ENCODE assay signal across 13 cellular contexts in the genomic region with DNA sequence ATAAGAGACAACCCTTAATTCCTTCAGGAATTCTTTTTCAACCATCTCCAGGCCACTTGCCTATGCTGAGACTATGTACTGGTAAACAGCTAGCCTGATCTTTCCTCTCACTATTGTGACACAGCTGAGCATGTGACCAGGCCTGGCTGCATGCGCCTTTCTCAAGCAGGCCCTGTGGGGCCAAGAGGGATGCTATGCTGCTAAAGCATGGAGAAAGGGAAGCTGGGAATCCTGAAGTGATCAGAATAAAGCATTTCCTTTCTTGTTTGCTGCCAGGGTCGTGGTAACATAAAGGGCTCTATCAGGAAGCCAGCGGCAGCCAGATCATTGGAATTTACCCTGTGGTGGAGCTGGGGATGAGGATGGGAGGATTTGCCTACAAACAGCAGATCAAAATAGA. TPM values are rescaled to one million over a fixed set of nuclear protein-coding genes. Genes with fewer than 3 reads are reported as not detected.
DNase-seq lines count a peak whose midpoint lies in the region; ATAC-seq, FAIRE-seq and TF ChIP-seq lines count a peak whose summit lies in the region.
"Had no signal": no experiment of that assay in that cellular context is flagged by ENCODE, and none has a peak within 500 bp of the region (broad histone marks: within the 10 kb centered on the region; RNA-seq: fewer than 3 reads in every experiment).

No MANE protein-coding gene starts in this region.

- TF ChIP-seq CTCF in breast epithelium (IDR thresholded peaks at IDR 0.05) (no peak), mammary epithelial cell (conservative IDR thresholded peaks at IDR 0.05 in 1 of 2, IDR thresholded peaks at IDR 0.05 in 1 of 2; ENCODE audit: extremely low read depth in 1 of 2, insufficient read depth in 1 of 2, low read depth in 1 of 2, low read length in 2 of 2) (no peak), right atrium auricular region (IDR thresholded peaks at IDR 0.05) (no peak), pancreas (IDR thresholded peaks at IDR 0.05) (no peak)

- H3K27ac ChIP-seq in breast epithelium (peak overlapping the region; percentile 22 to 53), mammary epithelial cell (ENCODE audit: insufficient read depth, low read depth, low read length) (no peak overlapping the region), right atrium auricular region (peak overlapping the region; percentile 42 to 64), pancreas (no peak overlapping the region), aorta (ENCODE audit: low read depth in 1 of 2, low read length in 2 of 2) (no peak overlapping the region)
- H3K27ac ChIP-seq: neutrophil had no signal

- in situ Hi-C loops in mammary epithelial cell (cut with MboI; ENCODE audit: low sequenced_read_pairs in 2 of 2): no loop called here

- no peak overlapping the region for H3K9ac ChIP-seq in mammary epithelial cell (ENCODE audit: insufficient read depth, low read length)

- intact Hi-C loops in breast epithelium (cut with DNase I; ENCODE audit: low total_unique reads) (no loop called here), mammary epithelial cell (cut with micrococcal nuclease) (no loop called here), pancreas (cut with DNase I) (no loop called here), aorta (cut with DNase I) (no loop called here)

- H3K36me3 ChIP-seq in breast epithelium: no peaks in the 10 kb centered on the region
- H3K36me3 ChIP-seq in mammary epithelial cell (ENCODE audit: insufficient read depth, low read length): no peaks in the 10 kb centered on the region
- no peaks in the 10 kb centered on the region for H3K36me3 ChIP-seq in right atrium auricular region
- no peaks in the 10 kb centered on the region for H3K36me3 ChIP-seq in pancreas
- H3K36me3 ChIP-seq in aorta (ENCODE audit: control insufficient read depth in 1 of 2, insufficient read depth in 2 of 2, low read length in 1 of 2): no peaks in the 10 kb centered on the region
- H3K36me3 ChIP-seq: neutrophil had no signal

- 37% methylated on average over 3 of the region's 3 CpGs for WGBS in mammary epithelial cell (ENCODE audit: low coverage, missing lambda C conversion rate)
- WGBS in pancreas, 2 donors: 58 to 67% methylated on average over 3 of the region's 3 CpGs
- WGBS in aorta, 2 donors: 51 to 70% methylated on average over 3 of the region's 3 CpGs

- CTCF ChIA-PET in mammary epithelial cell (lab: Charles Lee; ENCODE audit: low non-redundant PET): no interaction called here

- H3K79me2 ChIP-seq in mammary epithelial cell (ENCODE audit: insufficient read depth, low read length): no peaks in the 10 kb centered on the region

- dilution Hi-C loops in mammary epithelial cell (cut with HindIII; ENCODE audit: low sequenced_read_pairs): no loop called here

- no peak overlapping the region for H3K4me2 ChIP-seq in mammary epithelial cell (ENCODE audit: insufficient read depth, low read depth, low read length)

- no peaks in the 10 kb centered on the region for H3K27me3 ChIP-seq in breast epithelium
- no peaks in the 10 kb centered on the region for H3K27me3 ChIP-seq in mammary epithelial cell (ENCODE audit: insufficient read depth, low read length)
- no peaks in the 10 kb centered on the region for H3K27me3 ChIP-seq in right atrium auricular region
- H3K27me3 ChIP-seq in pancreas: no peaks in the 10 kb centered on the region
- H3K27me3 ChIP-seq in aorta (ENCODE audit: control insufficient read depth in 1 of 2, insufficient read depth in 2 of 2, low read length in 1 of 2): no peaks in the 10 kb centered on the region
- H3K27me3 ChIP-seq: neutrophil had no signal

- BruUV-seq in mammary epithelial cell (replicated peaks; lab: Mats Ljungman, UMichigan): no TSS peak

- FAIRE-seq in pancreas (lab: Jason Lieb, UNC): no peak

- TF ChIP-seq POLR2A in breast epithelium (IDR thresholded peaks at IDR 0.05): no peak

- ATAC-seq in pancreas (peak in 3 of 4 donors; percentile 51 to 70 (median 55)), aorta (ENCODE audit: low FRiP score) (peak; percentile 81), HG03135 (IDR thresholded peaks at IDR 0.05; ENCODE audit: unreplicated experiment) (no peak), GM18861 (IDR thresholded peaks at IDR 0.05; ENCODE audit: unreplicated experiment) (no peak)

- no peak overlapping the region for H2AFZ ChIP-seq in mammary epithelial cell (ENCODE audit: low read depth, low read length)

- H3K4me1 ChIP-seq in breast epithelium (peaks cover 0 to 6% of the 10 kb centered on the region in 2 donors), mammary epithelial cell (ENCODE audit: insufficient read depth, low read length) (peaks cover 13% of the 10 kb centered on the region), right atrium auricular region (peaks cover 0 to 35% of the 10 kb centered on the region in 2 donors), pancreas (no peaks in the 10 kb centered on the region), aorta (ENCODE audit: control insufficient read depth in 1 of 2, insufficient read depth in 2 of 2, low read length in 2 of 2) (peaks cover 2 to 4% of the 10 kb centered on the region in 2 donors)

- no peaks in the 10 kb centered on the region for H4K20me1 ChIP-seq in mammary epithelial cell (ENCODE audit: insufficient read depth, low read length)

- no peaks in the 10 kb centered on the region for H3K9me3 ChIP-seq in breast epithelium
- H3K9me3 ChIP-seq in mammary epithelial cell (replicated peaks; ENCODE audit: insufficient read depth, low read length): no peaks in the 10 kb centered on the region
- no peaks in the 10 kb centered on the region for H3K9me3 ChIP-seq in right atrium auricular region
- H3K9me3 ChIP-seq in pancreas: no peaks in the 10 kb centered on the region
- H3K9me3 ChIP-seq in aorta (ENCODE audit: control insufficient read depth, low read length): no peaks in the 10 kb centered on the region
- H3K9me3 ChIP-seq: neutrophil had no signal

- H3K4me3 ChIP-seq in breast epithelium (no peak overlapping the region), mammary epithelial cell (replicated peaks in 1 of 3; ENCODE audit: insufficient read depth in 1 of 3, low read depth in 2 of 3, low read length in 3 of 3) (no peak overlapping the region), right atrium auricular region (no peak overlapping the region), pancreas (no peak overlapping the region), aorta (ENCODE audit: low read length in 2 of 2) (no peak overlapping the region)

- DNase-seq in breast epithelium (ENCODE audit: low spot score in 2 of 2) (peak in 1 of 2 donors; percentile 50), mammary epithelial cell (no peak), right atrium auricular region (ENCODE audit: low spot score) (peak; percentile 82), pancreas (peak in 1 of 6 donors; percentile 29), aorta (no peak), D341Med (ENCODE audit: low spot score) (no peak)
- DNase-seq: ACHN; activated CD4-positive, alpha-beta T cell treated with anti-CD3 and anti-CD28 coated beads for 4 hours; EL; NCI-H2171 treated with DMSO at 0.1 percent for 48 hours had no signal

RNA-seq across cellular contexts. Expression of gene LCLAT1, which starts 29.8 kb away (rescaled TPM):
- total RNA-seq in breast epithelium (10 to 100 TPM in 2 of 3 donors, 1 to 10 TPM in 1; 8.0 to 20.6 (median 19.7) TPM), mammary epithelial cell (10 to 100 TPM; 26.4 to 27.8 TPM), right atrium auricular region (10 to 100 TPM; 13.2 to 14.3 TPM), pancreas (10 to 100 TPM in 4 of 6 donors, 1 to 10 TPM in 2; 6.1 to 15.0 (median 11.8) TPM), aorta (10 to 100 TPM; 16.4 to 22.3 TPM)
- polyA plus RNA-seq in mammary epithelial cell (17.1 TPM), pancreas (1 to 10 TPM; 2.0 to 4.3 TPM), aorta (1 to 10 TPM; 2.3 to 2.5 TPM)
- polyA minus RNA-seq in mammary epithelial cell: 28.2 TPM

Comparison
In these comparisons a context has a peak if more than half of its experiments do, and no peak if none do; other contexts are left out.
1. H3K27ac ChIP-seq: peak in breast epithelium (2 of 2) and right atrium auricular region (2 of 2); none in mammary epithelial cell (single experiment), pancreas (0 of 4) and aorta (0 of 2).
2. ATAC-seq: peak in pancreas (3 of 4) and aorta (single experiment); none in HG03135 (single experiment) and GM18861 (single experiment).